8 cellular contexts compared by ENCODE assay signal in genomic region chr2:120251863-120252206, GRCh38. TPM values are rescaled to one million over a fixed set of nuclear protein-coding genes. Genes with fewer than 3 reads are reported as not detected.
DNase-seq lines count a peak whose midpoint lies in the region; ATAC-seq and TF ChIP-seq lines count a peak whose summit lies in the region.

No MANE protein-coding gene starts in this region.

- H3K4me2 ChIP-seq in BLaER1, result peak overlapping the region; percentile 86

- peaks cover 54% of the 10 kb centered on the region for H4K20me1 ChIP-seq in BLaER1

- H3K36me3 ChIP-seq in BLaER1 (no peaks in the 10 kb centered on the region), MG63 (peaks cover 6% of the 10 kb centered on the region)

- no peak overlapping the region for H3K27ac ChIP-seq in BLaER1
- peak overlapping the region in 1 of 2 donors; percentile 93 for H3K27ac ChIP-seq in coronary artery

- H3K36me3 Mint-ChIP-seq in natural killer cell, result no peaks in the 10 kb centered on the region

- H3K27ac Mint-ChIP-seq in natural killer cell, result peak overlapping the region; percentile 94 to 96

- H3K4me1 Mint-ChIP-seq in natural killer cell, result peaks cover 43 to 51% of the 10 kb centered on the region in 2 donors

- intact Hi-C loops in natural killer cell (cut with micrococcal nuclease), result loop anchor here (1.0 to 2.0 kb wide), 4 partner anchors 20 to 493 kb away; partner anchors contain the start of genes PTPN4 and TMEM185B

- no peak for ATAC-seq in natural killer cell
- no peak for ATAC-seq in GM21515 (IDR thresholded peaks at IDR 0.05; ENCODE audit: unreplicated experiment)

- peaks cover 24% of the 10 kb centered on the region; the same call in 1 of the 2 replicates for H3K27me3 ChIP-seq in BLaER1
- H3K27me3 ChIP-seq in MG63, result no peaks in the 10 kb centered on the region

- DNase-seq in MG63 (no peak), coronary artery (ENCODE audit: low spot score) (no peak), natural killer cell (no peak), GM19238 (ENCODE audit: insufficient read length, low spot score) (no peak), EL (no peak)
- DNase-seq in stimulated activated CD4-positive, alpha-beta T cell treated with anti-CD3 and anti-CD28 coated beads, Interleukin-4, amount 100 ng/mL, for 24 hours, result no peak

- H3K27me3 Mint-ChIP-seq in natural killer cell (ENCODE audit: low read depth in 2 of 2), result peaks cover 7 to 10% of the 10 kb centered on the region in 2 donors

- H3K9me3 ChIP-seq in BLaER1 (no peaks in the 10 kb centered on the region), MG63 (no peaks in the 10 kb centered on the region)

- H3K4me3 Mint-ChIP-seq in natural killer cell, result peak overlapping the region; percentile 100

- H3K9me3 Mint-ChIP-seq in natural killer cell, result no peaks in the 10 kb centered on the region

- H3K9ac ChIP-seq in BLaER1, result no peak overlapping the region

- H3K4me3 ChIP-seq in BLaER1 (peak overlapping the region; percentile 84), MG63 (peak overlapping the region; percentile 82), coronary artery (peak overlapping the region; percentile 82)

- H3K4me1 ChIP-seq in BLaER1, result peaks cover 75% of the 10 kb centered on the region

- TF ChIP-seq CTCF in coronary artery (IDR thresholded peaks at IDR 0.05), result no peak
- TF ChIP-seq CTCF in natural killer cell (IDR thresholded peaks at IDR 0.05), result no peak

RNA-seq across cellular contexts. Expression of gene RALB, which starts 0.8 kb away (rescaled TPM):
- total RNA-seq in MG63 (2014; rRNA removed; shearing (Covaris generic); ENCODE audit: low replicate concordance), result 88.6 and 110 TPM in 2 replicates
- total RNA-seq in natural killer cell, result 10 to 100 TPM; 21.0 to 25.9 (median 25.4) TPM

RNA-seq across cellular contexts. Expression of gene TMEM185B, which starts 28.6 kb away (rescaled TPM):
- total RNA-seq in MG63 (2014; rRNA removed; shearing (Covaris generic); ENCODE audit: low replicate concordance), result 31.5 and 33.4 TPM in 2 replicates
- 10 to 100 TPM; 19.9 to 25.2 (median 19.9) TPM for total RNA-seq in natural killer cell
